ENCODE assay signal across 1 cellular context in genomic region chr5:34188001-34188822, GRCh38.
TF ChIP-seq lines count a peak whose summit lies in the region.
"Not testable (repeated sequence)": the region's sequence is repeated elsewhere in the genome, so short reads cannot be mapped to it uniquely, and the experiment has no call there.

No MANE protein-coding gene starts in this region.

TF ChIP-seq in HepG2, 621 proteins besides CTCF, POLR2A, EP300 and RAD21 (continued from another document and continues in another):
- TF ChIP-seq E2F1 (CRISPR knock-in tag; IDR thresholded peaks at IDR 0.05) (peak; percentile 35; the same call in 1 of the 2 replicates), THRA (CRISPR knock-in tag; IDR thresholded peaks at IDR 0.05; ENCODE audit: borderline replicate concordance) (peak; percentile 70; the same call in 1 of the 2 replicates), SP1 (CRISPR knock-in tag; IDR thresholded peaks at IDR 0.05) (peak; percentile 65), HMGXB4 (CRISPR knock-in tag; IDR thresholded peaks at IDR 0.05; ENCODE audit: borderline replicate concordance in 1 of 2, low read depth in 1 of 2) (0 out of 4 replicates have a peak, but pooled peaks of 1 of the 2 experiments have one; percentile 36), HOXD1 (CRISPR knock-in tag; IDR thresholded peaks at IDR 0.05) (0 out of 2 replicates have a peak, but pooled peaks have one; percentile 70), MEIS2 (CRISPR knock-in tag; IDR thresholded peaks at IDR 0.05) (peak; percentile 45; the same call in 1 of the 2 replicates), ATF3 (CRISPR knock-in tag; IDR thresholded peaks at IDR 0.05) (peak; percentile 42; the same call in 1 of the 2 replicates), NFKB2 (CRISPR knock-in tag; IDR thresholded peaks at IDR 0.05; ENCODE audit: borderline replicate concordance) (peak; percentile 58; the same call in 1 of the 2 replicates), ZFP62 (CRISPR knock-in tag; IDR thresholded peaks at IDR 0.05) (0 out of 2 replicates have a peak, but pooled peaks have one; percentile 62), SP5 (CRISPR knock-in tag; IDR thresholded peaks at IDR 0.05; ENCODE audit: borderline replicate concordance, low read depth) (peak; percentile 85), ZNF263 (CRISPR knock-in tag; IDR thresholded peaks at IDR 0.05) (0 out of 2 replicates have a peak, but pooled peaks have one; percentile 12), KLF12 (CRISPR knock-in tag; IDR thresholded peaks at IDR 0.05; ENCODE audit: borderline replicate concordance) (peak; percentile 92), ZNF629 (CRISPR knock-in tag; conservative IDR thresholded peaks at IDR 0.05) (0 out of 2 replicates have a peak, but pooled peaks have one; percentile 38), ZNF264 (CRISPR knock-in tag; IDR thresholded peaks at IDR 0.05) (0 out of 2 replicates have a peak, but pooled peaks have one; percentile 36), FOXP4 (CRISPR knock-in tag; IDR thresholded peaks at IDR 0.05) (peak; percentile 35; the same call in 1 of the 2 replicates), ZNF180 (CRISPR knock-in tag; IDR thresholded peaks at IDR 0.05; ENCODE audit: borderline replicate concordance, low read depth) (0 out of 2 replicates have a peak, but pooled peaks have one; percentile 65), ZFAT (CRISPR knock-in tag; conservative IDR thresholded peaks at IDR 0.05) (peak; percentile 73; the same call in 1 of the 2 replicates), XBP1 (CRISPR knock-in tag; IDR thresholded peaks at IDR 0.05) (0 out of 2 replicates have a peak, but pooled peaks have one; percentile 29), FOSL2 (CRISPR knock-in tag; IDR thresholded peaks at IDR 0.05) (peak; percentile 34; the same call in 1 of the 2 replicates), ATF4 (CRISPR knock-in tag; IDR thresholded peaks at IDR 0.05) (peak in 1 of 2 experiments; percentile 29; a peak in 1 of 4 replicates), MLLT10 (CRISPR knock-in tag; IDR thresholded peaks at IDR 0.05) (peak; percentile 86; the same call in 1 of the 2 replicates), SALL2 (CRISPR knock-in tag; IDR thresholded peaks at IDR 0.05) (peak; percentile 49; the same call in 1 of the 2 replicates), FOXA3 (CRISPR knock-in tag; IDR thresholded peaks at IDR 0.05) (peak; percentile 34; the same call in 1 of the 2 replicates), DR1 (CRISPR knock-in tag; IDR thresholded peaks at IDR 0.05) (peak; percentile 54; the same call in 1 of the 2 replicates), ZNF644 (CRISPR knock-in tag; IDR thresholded peaks at IDR 0.05; ENCODE audit: low read depth) (peak; percentile 76), SMC3 (IDR thresholded peaks at IDR 0.05; ENCODE audit: low read length) (peak; percentile 28; the same call in 1 of the 2 replicates), ZNF331 (CRISPR knock-in tag; IDR thresholded peaks at IDR 0.05) (0 out of 2 replicates have a peak, but pooled peaks have one; percentile 34), MIER2 (CRISPR knock-in tag; IDR thresholded peaks at IDR 0.05) (0 out of 2 replicates have a peak, but pooled peaks have one; percentile 37), ZNF513 (CRISPR knock-in tag; conservative IDR thresholded peaks at IDR 0.05) (0 out of 2 replicates have a peak, but pooled peaks have one; percentile 82), ZNF740 (CRISPR knock-in tag; IDR thresholded peaks at IDR 0.05) (peak; percentile 61; the same call in 1 of the 2 replicates), HOXA3 (CRISPR knock-in tag; IDR thresholded peaks at IDR 0.05) (peak; percentile 45; the same call in 1 of the 2 replicates), ZNF574 (CRISPR knock-in tag; IDR thresholded peaks at IDR 0.05) (peak; percentile 58; the same call in 1 of the 2 replicates), TEAD2 (CRISPR knock-in tag; IDR thresholded peaks at IDR 0.05) (0 out of 2 replicates have a peak, but pooled peaks have one; percentile 71), DBP (CRISPR knock-in tag; IDR thresholded peaks at IDR 0.05; ENCODE audit: not compliant biosample characterization) (peak; percentile 42), CBX5 (CRISPR knock-in tag; IDR thresholded peaks at IDR 0.05; ENCODE audit: borderline replicate concordance) (peak; percentile 39; the same call in 1 of the 2 replicates), ZNF142 (CRISPR knock-in tag; IDR thresholded peaks at IDR 0.05) (0 out of 2 replicates have a peak, but pooled peaks have one; percentile 28), MED1 (CRISPR knock-in tag; IDR thresholded peaks at IDR 0.05) (peak; percentile 48)
- not testable (repeated sequence) for TF ChIP-seq SP1 (IDR thresholded peaks at IDR 0.05)
